ENCODE assay signal across 1 cellular context in the genomic region with DNA sequence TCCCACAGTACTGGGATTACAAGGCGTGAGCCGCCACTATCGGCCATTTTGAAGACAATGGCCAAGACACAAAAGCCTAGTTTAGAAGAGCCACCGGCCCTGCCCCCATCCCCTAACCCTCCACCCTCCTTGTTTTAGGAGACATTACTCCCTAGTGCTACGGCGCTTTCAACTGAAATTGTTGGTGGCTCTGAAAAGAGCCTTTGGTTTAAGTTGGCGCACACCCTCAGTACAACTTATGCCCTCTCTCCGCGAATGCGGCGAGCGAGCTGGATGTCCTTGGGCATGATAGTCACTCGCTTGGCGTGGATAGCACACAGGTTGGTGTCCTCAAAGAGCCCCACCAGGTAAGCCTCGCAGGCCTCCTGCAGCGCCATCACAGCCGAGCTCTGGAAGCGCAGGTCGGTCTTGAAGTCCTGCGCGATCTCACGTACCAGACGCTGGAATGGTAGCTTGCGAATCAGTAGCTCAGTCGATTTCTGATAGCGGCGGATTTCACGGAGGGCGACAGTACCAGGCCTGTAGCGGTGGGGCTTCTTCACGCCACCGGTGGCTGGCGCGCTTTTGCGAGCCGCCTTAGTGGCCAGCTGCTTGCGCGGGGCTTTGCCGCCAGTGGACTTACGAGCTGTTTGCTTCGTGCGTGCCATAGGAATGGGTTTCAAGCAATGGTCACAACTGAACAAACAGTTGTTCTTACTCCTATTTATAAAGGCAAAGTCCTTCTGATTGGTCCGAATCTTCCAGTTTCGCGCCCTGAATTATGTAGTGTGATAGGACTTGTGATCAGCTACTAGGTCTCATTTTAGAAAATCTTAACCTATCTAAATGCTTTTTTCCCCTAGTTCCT.
A peak's percentile ranks its signal among the peaks of the same experiment; 100 is the strongest.
TF ChIP-seq lines count a peak whose summit lies in the region.

No MANE protein-coding gene starts in this region.

TF ChIP-seq in HepG2, 621 proteins besides CTCF, POLR2A, EP300 and RAD21 (continued from another document and continues in another):
- TF ChIP-seq, protein P1, sequence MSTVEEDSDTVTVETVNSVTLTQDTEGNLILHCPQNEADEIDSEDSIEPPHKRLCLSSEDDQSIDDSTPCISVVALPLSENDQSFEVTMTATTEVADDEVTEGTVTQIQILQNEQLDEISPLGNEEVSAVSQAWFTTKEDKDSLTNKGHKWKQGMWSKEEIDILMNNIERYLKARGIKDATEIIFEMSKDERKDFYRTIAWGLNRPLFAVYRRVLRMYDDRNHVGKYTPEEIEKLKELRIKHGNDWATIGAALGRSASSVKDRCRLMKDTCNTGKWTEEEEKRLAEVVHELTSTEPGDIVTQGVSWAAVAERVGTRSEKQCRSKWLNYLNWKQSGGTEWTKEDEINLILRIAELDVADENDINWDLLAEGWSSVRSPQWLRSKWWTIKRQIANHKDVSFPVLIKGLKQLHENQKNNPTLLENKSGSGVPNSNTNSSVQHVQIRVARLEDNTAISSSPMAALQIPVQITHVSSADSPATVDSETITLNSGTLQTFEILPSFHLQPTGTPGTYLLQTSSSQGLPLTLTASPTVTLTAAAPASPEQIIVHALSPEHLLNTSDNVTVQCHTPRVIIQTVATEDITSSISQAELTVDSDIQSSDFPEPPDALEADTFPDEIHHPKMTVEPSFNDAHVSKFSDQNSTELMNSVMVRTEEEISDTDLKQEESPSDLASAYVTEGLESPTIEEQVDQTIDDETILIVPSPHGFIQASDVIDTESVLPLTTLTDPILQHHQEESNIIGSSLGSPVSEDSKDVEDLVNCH (CRISPR knock-in tag; IDR thresholded peaks at IDR 0.05), result no peak
- no peak; the same call in 1 of the 2 replicates for TF ChIP-seq HES4 (CRISPR knock-in tag; IDR thresholded peaks at IDR 0.05; ENCODE audit: borderline replicate concordance)
- no peak for TF ChIP-seq ZMYM3 (CRISPR knock-in tag; IDR thresholded peaks at IDR 0.05)
- TF ChIP-seq TBL1XR1 (IDR thresholded peaks at IDR 0.05; ENCODE audit: borderline replicate concordance, low read length, partially characterized antibody), result no peak
- no peak for TF ChIP-seq MAFF (IDR thresholded peaks at IDR 0.05; ENCODE audit: low read depth, low read length)
- TF ChIP-seq XRCC5 (optimal IDR thresholded peaks at IDR 0.05; ENCODE audit: low read length), result peak; percentile 70
- no peak for TF ChIP-seq CEBPG (CRISPR knock-in tag; IDR thresholded peaks at IDR 0.05)
- TF ChIP-seq, protein P2, sequence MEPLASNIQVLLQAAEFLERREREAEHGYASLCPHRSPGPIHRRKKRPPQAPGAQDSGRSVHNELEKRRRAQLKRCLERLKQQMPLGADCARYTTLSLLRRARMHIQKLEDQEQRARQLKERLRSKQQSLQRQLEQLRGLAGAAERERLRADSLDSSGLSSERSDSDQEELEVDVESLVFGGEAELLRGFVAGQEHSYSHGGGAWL (CRISPR knock-in tag; IDR thresholded peaks at IDR 0.05), result peak; percentile 54; the same call in 1 of the 2 replicates
- TF ChIP-seq, protein P3, sequence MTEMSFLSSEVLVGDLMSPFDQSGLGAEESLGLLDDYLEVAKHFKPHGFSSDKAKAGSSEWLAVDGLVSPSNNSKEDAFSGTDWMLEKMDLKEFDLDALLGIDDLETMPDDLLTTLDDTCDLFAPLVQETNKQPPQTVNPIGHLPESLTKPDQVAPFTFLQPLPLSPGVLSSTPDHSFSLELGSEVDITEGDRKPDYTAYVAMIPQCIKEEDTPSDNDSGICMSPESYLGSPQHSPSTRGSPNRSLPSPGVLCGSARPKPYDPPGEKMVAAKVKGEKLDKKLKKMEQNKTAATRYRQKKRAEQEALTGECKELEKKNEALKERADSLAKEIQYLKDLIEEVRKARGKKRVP (CRISPR knock-in tag; IDR thresholded peaks at IDR 0.05), result no peak
- TF ChIP-seq, protein P4, sequence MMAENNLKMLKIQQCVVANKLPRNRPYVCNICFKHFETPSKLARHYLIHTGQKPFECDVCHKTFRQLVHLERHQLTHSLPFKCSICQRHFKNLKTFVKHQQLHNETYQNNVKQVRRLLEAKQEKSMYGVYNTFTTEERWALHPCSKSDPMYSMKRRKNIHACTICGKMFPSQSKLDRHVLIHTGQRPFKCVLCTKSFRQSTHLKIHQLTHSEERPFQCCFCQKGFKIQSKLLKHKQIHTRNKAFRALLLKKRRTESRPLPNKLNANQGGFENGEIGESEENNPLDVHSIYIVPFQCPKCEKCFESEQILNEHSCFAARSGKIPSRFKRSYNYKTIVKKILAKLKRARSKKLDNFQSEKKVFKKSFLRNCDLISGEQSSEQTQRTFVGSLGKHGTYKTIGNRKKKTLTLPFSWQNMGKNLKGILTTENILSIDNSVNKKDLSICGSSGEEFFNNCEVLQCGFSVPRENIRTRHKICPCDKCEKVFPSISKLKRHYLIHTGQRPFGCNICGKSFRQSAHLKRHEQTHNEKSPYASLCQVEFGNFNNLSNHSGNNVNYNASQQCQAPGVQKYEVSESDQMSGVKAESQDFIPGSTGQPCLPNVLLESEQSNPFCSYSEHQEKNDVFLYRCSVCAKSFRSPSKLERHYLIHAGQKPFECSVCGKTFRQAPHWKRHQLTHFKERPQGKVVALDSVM (CRISPR knock-in tag; IDR thresholded peaks at IDR 0.05), result no peak
- TF ChIP-seq BORCS8-MEF2B (CRISPR knock-in tag; IDR thresholded peaks at IDR 0.05), result peak; percentile 85; the same call in 1 of the 2 replicates
- TF ChIP-seq SPEN (CRISPR knock-in tag; IDR thresholded peaks at IDR 0.05; ENCODE audit: low read depth), result no peak; the same call in 1 of the 2 replicates
- TF ChIP-seq, protein P5, sequence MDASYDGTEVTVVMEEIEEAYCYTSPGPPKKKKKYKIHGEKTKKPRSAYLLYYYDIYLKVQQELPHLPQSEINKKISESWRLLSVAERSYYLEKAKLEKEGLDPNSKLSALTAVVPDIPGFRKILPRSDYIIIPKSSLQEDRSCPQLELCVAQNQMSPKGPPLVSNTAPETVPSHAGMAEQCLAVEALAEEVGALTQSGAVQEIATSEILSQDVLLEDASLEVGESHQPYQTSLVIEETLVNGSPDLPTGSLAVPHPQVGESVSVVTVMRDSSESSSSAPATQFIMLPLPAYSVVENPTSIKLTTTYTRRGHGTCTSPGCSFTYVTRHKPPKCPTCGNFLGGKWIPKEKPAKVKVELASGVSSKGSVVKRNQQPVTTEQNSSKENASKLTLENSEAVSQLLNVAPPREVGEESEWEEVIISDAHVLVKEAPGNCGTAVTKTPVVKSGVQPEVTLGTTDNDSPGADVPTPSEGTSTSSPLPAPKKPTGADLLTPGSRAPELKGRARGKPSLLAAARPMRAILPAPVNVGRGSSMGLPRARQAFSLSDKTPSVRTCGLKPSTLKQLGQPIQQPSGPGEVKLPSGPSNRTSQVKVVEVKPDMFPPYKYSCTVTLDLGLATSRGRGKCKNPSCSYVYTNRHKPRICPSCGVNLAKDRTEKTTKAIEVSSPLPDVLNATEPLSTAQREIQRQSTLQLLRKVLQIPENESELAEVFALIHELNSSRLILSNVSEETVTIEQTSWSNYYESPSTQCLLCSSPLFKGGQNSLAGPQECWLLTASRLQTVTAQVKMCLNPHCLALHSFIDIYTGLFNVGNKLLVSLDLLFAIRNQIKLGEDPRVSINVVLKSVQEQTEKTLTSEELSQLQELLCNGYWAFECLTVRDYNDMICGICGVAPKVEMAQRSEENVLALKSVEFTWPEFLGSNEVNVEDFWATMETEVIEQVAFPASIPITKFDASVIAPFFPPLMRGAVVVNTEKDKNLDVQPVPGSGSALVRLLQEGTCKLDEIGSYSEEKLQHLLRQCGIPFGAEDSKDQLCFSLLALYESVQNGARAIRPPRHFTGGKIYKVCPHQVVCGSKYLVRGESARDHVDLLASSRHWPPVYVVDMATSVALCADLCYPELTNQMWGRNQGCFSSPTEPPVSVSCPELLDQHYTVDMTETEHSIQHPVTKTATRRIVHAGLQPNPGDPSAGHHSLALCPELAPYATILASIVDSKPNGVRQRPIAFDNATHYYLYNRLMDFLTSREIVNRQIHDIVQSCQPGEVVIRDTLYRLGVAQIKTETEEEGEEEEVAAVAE (CRISPR knock-in tag; IDR thresholded peaks at IDR 0.05; ENCODE audit: borderline replicate concordance), result 0 out of 2 replicates have a peak, but pooled peaks have one; percentile 13
- TF ChIP-seq ATF7 (IDR thresholded peaks at IDR 0.05), result no peak
- TF ChIP-seq ATF7 (CRISPR knock-in tag; IDR thresholded peaks at IDR 0.05), result no peak
- no peak for TF ChIP-seq FOXA1 (IDR thresholded peaks at IDR 0.05)
- TF ChIP-seq FOXA1 (CRISPR knock-in tag; IDR thresholded peaks at IDR 0.05), result no peak
- TF ChIP-seq ZNF761 (CRISPR knock-in tag; conservative IDR thresholded peaks at IDR 0.05), result no peak
- no peak for TF ChIP-seq ZFP36 (IDR thresholded peaks at IDR 0.05; ENCODE audit: borderline replicate concordance, low read depth, low read length, partially characterized antibody)
- TF ChIP-seq, protein P6, sequence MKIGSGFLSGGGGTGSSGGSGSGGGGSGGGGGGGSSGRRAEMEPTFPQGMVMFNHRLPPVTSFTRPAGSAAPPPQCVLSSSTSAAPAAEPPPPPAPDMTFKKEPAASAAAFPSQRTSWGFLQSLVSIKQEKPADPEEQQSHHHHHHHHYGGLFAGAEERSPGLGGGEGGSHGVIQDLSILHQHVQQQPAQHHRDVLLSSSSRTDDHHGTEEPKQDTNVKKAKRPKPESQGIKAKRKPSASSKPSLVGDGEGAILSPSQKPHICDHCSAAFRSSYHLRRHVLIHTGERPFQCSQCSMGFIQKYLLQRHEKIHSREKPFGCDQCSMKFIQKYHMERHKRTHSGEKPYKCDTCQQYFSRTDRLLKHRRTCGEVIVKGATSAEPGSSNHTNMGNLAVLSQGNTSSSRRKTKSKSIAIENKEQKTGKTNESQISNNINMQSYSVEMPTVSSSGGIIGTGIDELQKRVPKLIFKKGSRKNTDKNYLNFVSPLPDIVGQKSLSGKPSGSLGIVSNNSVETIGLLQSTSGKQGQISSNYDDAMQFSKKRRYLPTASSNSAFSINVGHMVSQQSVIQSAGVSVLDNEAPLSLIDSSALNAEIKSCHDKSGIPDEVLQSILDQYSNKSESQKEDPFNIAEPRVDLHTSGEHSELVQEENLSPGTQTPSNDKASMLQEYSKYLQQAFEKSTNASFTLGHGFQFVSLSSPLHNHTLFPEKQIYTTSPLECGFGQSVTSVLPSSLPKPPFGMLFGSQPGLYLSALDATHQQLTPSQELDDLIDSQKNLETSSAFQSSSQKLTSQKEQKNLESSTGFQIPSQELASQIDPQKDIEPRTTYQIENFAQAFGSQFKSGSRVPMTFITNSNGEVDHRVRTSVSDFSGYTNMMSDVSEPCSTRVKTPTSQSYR (CRISPR knock-in tag; IDR thresholded peaks at IDR 0.05; ENCODE audit: borderline replicate concordance), result peak; percentile 8; the same call in 1 of the 2 replicates
- TF ChIP-seq TCF7 (IDR thresholded peaks at IDR 0.05; ENCODE audit: low read depth), result no peak
- TF ChIP-seq ETV6 (CRISPR knock-in tag; conservative IDR thresholded peaks at IDR 0.05), result no peak
- TF ChIP-seq NRL (CRISPR knock-in tag; IDR thresholded peaks at IDR 0.05; ENCODE audit: borderline replicate concordance), result peak; percentile 86
- TF ChIP-seq SSRP1 (CRISPR knock-in tag; IDR thresholded peaks at IDR 0.05), result no peak
- TF ChIP-seq THAP11 (CRISPR knock-in tag; IDR thresholded peaks at IDR 0.05), result no peak; the same call in 1 of the 2 replicates
- TF ChIP-seq ZNF720 (CRISPR knock-in tag; IDR thresholded peaks at IDR 0.05), result no peak
- TF ChIP-seq, protein P7, sequence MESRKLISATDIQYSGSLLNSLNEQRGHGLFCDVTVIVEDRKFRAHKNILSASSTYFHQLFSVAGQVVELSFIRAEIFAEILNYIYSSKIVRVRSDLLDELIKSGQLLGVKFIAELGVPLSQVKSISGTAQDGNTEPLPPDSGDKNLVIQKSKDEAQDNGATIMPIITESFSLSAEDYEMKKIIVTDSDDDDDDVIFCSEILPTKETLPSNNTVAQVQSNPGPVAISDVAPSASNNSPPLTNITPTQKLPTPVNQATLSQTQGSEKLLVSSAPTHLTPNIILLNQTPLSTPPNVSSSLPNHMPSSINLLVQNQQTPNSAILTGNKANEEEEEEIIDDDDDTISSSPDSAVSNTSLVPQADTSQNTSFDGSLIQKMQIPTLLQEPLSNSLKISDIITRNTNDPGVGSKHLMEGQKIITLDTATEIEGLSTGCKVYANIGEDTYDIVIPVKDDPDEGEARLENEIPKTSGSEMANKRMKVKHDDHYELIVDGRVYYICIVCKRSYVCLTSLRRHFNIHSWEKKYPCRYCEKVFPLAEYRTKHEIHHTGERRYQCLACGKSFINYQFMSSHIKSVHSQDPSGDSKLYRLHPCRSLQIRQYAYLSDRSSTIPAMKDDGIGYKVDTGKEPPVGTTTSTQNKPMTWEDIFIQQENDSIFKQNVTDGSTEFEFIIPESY (CRISPR knock-in tag; IDR thresholded peaks at IDR 0.05), result no peak
- TF ChIP-seq ARID2 (CRISPR knock-in tag; IDR thresholded peaks at IDR 0.05; ENCODE audit: borderline replicate concordance), result peak; percentile 86; the same call in 1 of the 2 replicates
- peak; percentile 21; the same call in 1 of the 2 replicates for TF ChIP-seq ZNF556 (CRISPR knock-in tag; IDR thresholded peaks at IDR 0.05; ENCODE audit: borderline replicate concordance)
- TF ChIP-seq ZIK1 (CRISPR knock-in tag; IDR thresholded peaks at IDR 0.05; ENCODE audit: borderline replicate concordance, low read depth), result no peak
- no peak for TF ChIP-seq JUND (CRISPR knock-in tag; IDR thresholded peaks at IDR 0.05)
- TF ChIP-seq ELF4 (CRISPR knock-in tag; IDR thresholded peaks at IDR 0.05; ENCODE audit: borderline replicate concordance), result no peak
- TF ChIP-seq, protein P8, sequence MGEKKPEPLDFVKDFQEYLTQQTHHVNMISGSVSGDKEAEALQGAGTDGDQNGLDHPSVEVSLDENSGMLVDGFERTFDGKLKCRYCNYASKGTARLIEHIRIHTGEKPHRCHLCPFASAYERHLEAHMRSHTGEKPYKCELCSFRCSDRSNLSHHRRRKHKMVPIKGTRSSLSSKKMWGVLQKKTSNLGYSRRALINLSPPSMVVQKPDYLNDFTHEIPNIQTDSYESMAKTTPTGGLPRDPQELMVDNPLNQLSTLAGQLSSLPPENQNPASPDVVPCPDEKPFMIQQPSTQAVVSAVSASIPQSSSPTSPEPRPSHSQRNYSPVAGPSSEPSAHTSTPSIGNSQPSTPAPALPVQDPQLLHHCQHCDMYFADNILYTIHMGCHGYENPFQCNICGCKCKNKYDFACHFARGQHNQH (CRISPR knock-in tag; IDR thresholded peaks at IDR 0.05), result no peak
- no peak for TF ChIP-seq ZBTB1 (CRISPR knock-in tag; IDR thresholded peaks at IDR 0.05; ENCODE audit: borderline replicate concordance)
- TF ChIP-seq, protein P9, sequence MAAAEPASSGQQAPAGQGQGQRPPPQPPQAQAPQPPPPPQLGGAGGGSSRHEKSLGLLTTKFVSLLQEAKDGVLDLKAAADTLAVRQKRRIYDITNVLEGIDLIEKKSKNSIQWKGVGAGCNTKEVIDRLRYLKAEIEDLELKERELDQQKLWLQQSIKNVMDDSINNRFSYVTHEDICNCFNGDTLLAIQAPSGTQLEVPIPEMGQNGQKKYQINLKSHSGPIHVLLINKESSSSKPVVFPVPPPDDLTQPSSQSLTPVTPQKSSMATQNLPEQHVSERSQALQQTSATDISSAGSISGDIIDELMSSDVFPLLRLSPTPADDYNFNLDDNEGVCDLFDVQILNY (CRISPR knock-in tag; conservative IDR thresholded peaks at IDR 0.05), result no peak
- no peak for TF ChIP-seq GLI4 (CRISPR knock-in tag; IDR thresholded peaks at IDR 0.05; ENCODE audit: borderline replicate concordance)
- TF ChIP-seq ZSCAN9 (CRISPR knock-in tag; IDR thresholded peaks at IDR 0.05; ENCODE audit: borderline replicate concordance), result no peak
- no peak for TF ChIP-seq CREB1 (IDR thresholded peaks at IDR 0.05)
- TF ChIP-seq CREB1 (CRISPR knock-in tag; IDR thresholded peaks at IDR 0.05), result no peak
- no peak for TF ChIP-seq ZNF121 (CRISPR knock-in tag; IDR thresholded peaks at IDR 0.05)
- TF ChIP-seq ZNF331 (CRISPR knock-in tag; IDR thresholded peaks at IDR 0.05), result 0 out of 2 replicates have a peak, but pooled peaks have one; percentile 8
- 0 out of 2 replicates have a peak, but pooled peaks have one; percentile 23 for TF ChIP-seq ZNF546 (CRISPR knock-in tag; conservative IDR thresholded peaks at IDR 0.05)
- no peak for TF ChIP-seq ZNF282 (IDR thresholded peaks at IDR 0.05; ENCODE audit: partially characterized antibody)
- TF ChIP-seq ZNF550 (CRISPR knock-in tag; IDR thresholded peaks at IDR 0.05; ENCODE audit: borderline replicate concordance), result no peak
